Comparison of ENCODE assay signal across 22 cellular contexts in the genomic region with DNA sequence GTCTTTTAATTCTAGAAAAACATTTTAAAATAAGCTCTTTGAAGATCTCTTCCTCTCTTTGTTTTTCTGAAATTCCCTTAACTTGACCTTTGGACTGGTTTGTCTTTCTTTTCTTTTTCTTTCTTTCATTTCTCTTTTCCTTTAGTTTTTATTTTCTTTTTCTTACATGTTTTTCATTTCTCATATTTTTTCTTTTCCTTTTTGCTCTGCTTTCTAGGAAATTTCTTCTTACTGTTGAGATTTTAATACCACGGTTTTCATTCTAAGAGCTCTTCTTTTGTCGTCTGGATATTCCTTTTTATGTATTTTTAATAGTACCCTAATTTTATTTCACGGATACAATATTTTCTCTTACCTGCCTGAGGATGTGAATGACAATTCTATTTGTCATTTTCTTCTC.
"Had no signal": no experiment of that assay in that cellular context is flagged by ENCODE, and none has a peak within 500 bp of the region (broad histone marks: within the 10 kb centered on the region; RNA-seq: fewer than 3 reads in every experiment).

No MANE protein-coding gene starts in this region.

- H3K27ac ChIP-seq: KMS-11, SJSA1, SK-N-MC had no signal

- H3K4me2 ChIP-seq: KMS-11 had no signal

- H3K9me3 ChIP-seq: SJSA1 had no signal

- H3K9ac ChIP-seq: KMS-11 had no signal

- DNase-seq: IMR-90, Kasumi-1, MM.1S, NCI-H1092 treated with DMSO at 0.1 percent for 48 hours, NCI-H1436, NCI-H187, NCI-H2029, NCI-H2081 treated with DMSO at 0.1 percent for 48 hours, NCI-H2171, NCI-H226, NCI-H446, NCI-H510A, NCI-H524 treated with DMSO at 0.1 percent for 48 hours, NCI-H69, NCI-H774, Right ventricle myocardium superior, RPMI8226, SIG-M5 had no signal

- H3K4me1 ChIP-seq: SJSA1 had no signal

- H3K4me3 ChIP-seq: SJSA1, SK-N-MC had no signal

- ATAC-seq: HepG2 had no signal

- H3K36me3 ChIP-seq: SJSA1 had no signal
